ENCODE assay signal across 1 cellular context in the genomic region with DNA sequence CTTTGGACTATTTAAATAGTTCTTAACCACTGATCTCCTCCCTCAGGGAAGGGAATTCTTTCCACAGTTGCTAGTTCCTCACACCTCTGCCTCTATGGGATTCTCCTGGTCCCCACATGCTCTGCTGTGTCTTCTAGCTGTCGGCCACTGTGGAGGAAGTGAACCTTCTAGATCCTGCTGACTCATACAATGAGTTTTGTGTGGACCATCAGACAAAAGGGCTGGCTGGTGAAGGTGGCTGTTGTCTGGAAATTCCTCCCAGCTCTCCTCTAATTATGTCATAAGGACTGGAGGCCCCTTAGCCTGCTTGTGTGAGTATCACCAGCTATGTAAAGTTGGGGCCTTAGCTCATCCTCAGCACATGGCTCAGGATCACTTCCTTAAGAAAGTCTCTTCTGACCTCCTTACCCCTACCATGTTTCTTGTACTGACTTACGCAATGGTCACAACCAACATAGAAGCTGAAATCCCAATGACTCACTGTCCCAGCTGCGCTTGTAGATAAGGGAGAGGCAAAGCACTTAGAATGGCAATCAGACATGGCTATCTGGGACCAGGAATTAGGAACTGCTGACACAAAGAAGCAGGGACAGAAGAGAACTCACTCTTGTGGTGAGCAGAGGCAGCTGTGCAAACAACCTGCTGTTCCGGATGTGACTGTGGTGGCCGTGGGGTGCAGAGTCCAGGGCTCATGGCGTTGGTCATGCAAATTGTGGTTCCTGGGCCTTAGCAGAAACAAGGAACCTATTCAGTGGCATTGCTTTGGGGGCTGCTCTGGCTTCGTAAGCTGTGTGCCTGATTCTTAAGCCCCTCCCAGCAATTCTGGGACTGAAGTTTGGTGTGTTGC.
TF ChIP-seq lines count a peak whose summit lies in the region.

No MANE protein-coding gene starts in this region.

TF ChIP-seq in K562, 482 proteins besides CTCF, POLR2A, EP300 and RAD21 (continued from another document and continues in another):
- TF ChIP-seq, protein P1, sequence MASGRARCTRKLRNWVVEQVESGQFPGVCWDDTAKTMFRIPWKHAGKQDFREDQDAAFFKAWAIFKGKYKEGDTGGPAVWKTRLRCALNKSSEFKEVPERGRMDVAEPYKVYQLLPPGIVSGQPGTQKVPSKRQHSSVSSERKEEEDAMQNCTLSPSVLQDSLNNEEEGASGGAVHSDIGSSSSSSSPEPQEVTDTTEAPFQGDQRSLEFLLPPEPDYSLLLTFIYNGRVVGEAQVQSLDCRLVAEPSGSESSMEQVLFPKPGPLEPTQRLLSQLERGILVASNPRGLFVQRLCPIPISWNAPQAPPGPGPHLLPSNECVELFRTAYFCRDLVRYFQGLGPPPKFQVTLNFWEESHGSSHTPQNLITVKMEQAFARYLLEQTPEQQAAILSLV (tag; IDR thresholded peaks at IDR 0.05), result peak; percentile 96
- TF ChIP-seq ZNF436 (CRISPR knock-in tag; IDR thresholded peaks at IDR 0.05) (no peak), ZBTB1 (CRISPR knock-in tag; IDR thresholded peaks at IDR 0.05; ENCODE audit: borderline replicate concordance, low read depth) (peak; percentile 37; the same call in 1 of the 2 replicates), ILK (tag; IDR thresholded peaks at IDR 0.05; ENCODE audit: borderline replicate concordance, low read depth) (no peak), MAFK (IDR thresholded peaks at IDR 0.05; ENCODE audit: low read length) (peak; percentile 87), ZNF79 (CRISPR knock-in tag; IDR thresholded peaks at IDR 0.05; ENCODE audit: low read depth) (no peak), U2AF2 (optimal IDR thresholded peaks at IDR 0.05; ENCODE audit: low read depth, low read length) (no peak), SMC3 (conservative IDR thresholded peaks at IDR 0.05; ENCODE audit: insufficient read depth, low read depth, low read length) (0 out of 2 replicates have a peak, but pooled peaks have one; percentile 10), KDM1A (IDR thresholded peaks at IDR 0.05) (peak; percentile 99 to 100), ZNF77 (CRISPR knock-in tag; IDR thresholded peaks at IDR 0.05) (no peak), SNRNP70 (optimal IDR thresholded peaks at IDR 0.05; ENCODE audit: low read depth, low read length) (no peak), CXXC5 (CRISPR knock-in tag; IDR thresholded peaks at IDR 0.05) (peak; percentile 91), BACH1 (tag; IDR thresholded peaks at IDR 0.05) (peak; percentile 96), PTBP1 (IDR thresholded peaks at IDR 0.05; ENCODE audit: low read depth, low read length) (0 out of 2 replicates have a peak, but pooled peaks have one; percentile 56), RUNX1 (IDR thresholded peaks at IDR 0.05; ENCODE audit: low read depth) (peak; percentile 98), KAT2B (IDR thresholded peaks at IDR 0.05; ENCODE audit: low read depth, low read length) (peak; percentile 34), SMARCA4 (IDR thresholded peaks at IDR 0.05) (peak; percentile 100), CC2D1A (IDR thresholded peaks at IDR 0.05) (peak; percentile 99), XRCC4 (IDR thresholded peaks at IDR 0.05; ENCODE audit: extremely low read depth, insufficient read depth, insufficient read length) (no peak), CBX1 (IDR thresholded peaks at IDR 0.05; ENCODE audit: low read depth) (0 out of 2 replicates have a peak, but pooled peaks have one; percentile 71), KDM5B (IDR thresholded peaks at IDR 0.05; ENCODE audit: insufficient replicate concordance, low read depth, low read length) (peak; percentile 56), FOXP1 (CRISPR knock-in tag; IDR thresholded peaks at IDR 0.05) (peak; percentile 95), ZNF347 (CRISPR knock-in tag; IDR thresholded peaks at IDR 0.05; ENCODE audit: low read depth) (no peak), GATAD2B (IDR thresholded peaks at IDR 0.05; ENCODE audit: borderline replicate concordance) (peak; percentile 93), NR3C1 (CRISPR knock-in tag; IDR thresholded peaks at IDR 0.05) (no peak), ADNP (tag; IDR thresholded peaks at IDR 0.05) (peak; percentile 82), MTA3 (IDR thresholded peaks at IDR 0.05; ENCODE audit: borderline replicate concordance) (peak; percentile 97), WHSC1 (IDR thresholded peaks at IDR 0.05; ENCODE audit: low read length) (no peak), PRMT5 (CRISPR knock-in tag; IDR thresholded peaks at IDR 0.05) (no peak), ZNF282 (CRISPR knock-in tag; IDR thresholded peaks at IDR 0.05) (no peak), EHMT2 (IDR thresholded peaks at IDR 0.05) (peak; percentile 95), ZNF197 (CRISPR knock-in tag; IDR thresholded peaks at IDR 0.05; ENCODE audit: low read depth) (no peak; the same call in none of the 2 replicates), CHD4 (IDR thresholded peaks at IDR 0.05; ENCODE audit: insufficient read depth, insufficient replicate concordance, low read depth, low read length, poor library complexity, severe bottlenecking) (no peak), CEBPB (tag; IDR thresholded peaks at IDR 0.05) (peak; percentile 100)
- TF ChIP-seq, protein P2, sequence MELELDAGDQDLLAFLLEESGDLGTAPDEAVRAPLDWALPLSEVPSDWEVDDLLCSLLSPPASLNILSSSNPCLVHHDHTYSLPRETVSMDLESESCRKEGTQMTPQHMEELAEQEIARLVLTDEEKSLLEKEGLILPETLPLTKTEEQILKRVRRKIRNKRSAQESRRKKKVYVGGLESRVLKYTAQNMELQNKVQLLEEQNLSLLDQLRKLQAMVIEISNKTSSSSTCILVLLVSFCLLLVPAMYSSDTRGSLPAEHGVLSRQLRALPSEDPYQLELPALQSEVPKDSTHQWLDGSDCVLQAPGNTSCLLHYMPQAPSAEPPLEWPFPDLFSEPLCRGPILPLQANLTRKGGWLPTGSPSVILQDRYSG (tag; conservative IDR thresholded peaks at IDR 0.05; ENCODE audit: low read depth), result peak; percentile 89
- TF ChIP-seq, protein P3, sequence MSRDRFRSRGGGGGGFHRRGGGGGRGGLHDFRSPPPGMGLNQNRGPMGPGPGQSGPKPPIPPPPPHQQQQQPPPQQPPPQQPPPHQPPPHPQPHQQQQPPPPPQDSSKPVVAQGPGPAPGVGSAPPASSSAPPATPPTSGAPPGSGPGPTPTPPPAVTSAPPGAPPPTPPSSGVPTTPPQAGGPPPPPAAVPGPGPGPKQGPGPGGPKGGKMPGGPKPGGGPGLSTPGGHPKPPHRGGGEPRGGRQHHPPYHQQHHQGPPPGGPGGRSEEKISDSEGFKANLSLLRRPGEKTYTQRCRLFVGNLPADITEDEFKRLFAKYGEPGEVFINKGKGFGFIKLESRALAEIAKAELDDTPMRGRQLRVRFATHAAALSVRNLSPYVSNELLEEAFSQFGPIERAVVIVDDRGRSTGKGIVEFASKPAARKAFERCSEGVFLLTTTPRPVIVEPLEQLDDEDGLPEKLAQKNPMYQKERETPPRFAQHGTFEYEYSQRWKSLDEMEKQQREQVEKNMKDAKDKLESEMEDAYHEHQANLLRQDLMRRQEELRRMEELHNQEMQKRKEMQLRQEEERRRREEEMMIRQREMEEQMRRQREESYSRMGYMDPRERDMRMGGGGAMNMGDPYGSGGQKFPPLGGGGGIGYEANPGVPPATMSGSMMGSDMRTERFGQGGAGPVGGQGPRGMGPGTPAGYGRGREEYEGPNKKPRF (IDR thresholded peaks at IDR 0.05; ENCODE audit: low read depth, low read length), result no peak
- TF ChIP-seq, protein P4, sequence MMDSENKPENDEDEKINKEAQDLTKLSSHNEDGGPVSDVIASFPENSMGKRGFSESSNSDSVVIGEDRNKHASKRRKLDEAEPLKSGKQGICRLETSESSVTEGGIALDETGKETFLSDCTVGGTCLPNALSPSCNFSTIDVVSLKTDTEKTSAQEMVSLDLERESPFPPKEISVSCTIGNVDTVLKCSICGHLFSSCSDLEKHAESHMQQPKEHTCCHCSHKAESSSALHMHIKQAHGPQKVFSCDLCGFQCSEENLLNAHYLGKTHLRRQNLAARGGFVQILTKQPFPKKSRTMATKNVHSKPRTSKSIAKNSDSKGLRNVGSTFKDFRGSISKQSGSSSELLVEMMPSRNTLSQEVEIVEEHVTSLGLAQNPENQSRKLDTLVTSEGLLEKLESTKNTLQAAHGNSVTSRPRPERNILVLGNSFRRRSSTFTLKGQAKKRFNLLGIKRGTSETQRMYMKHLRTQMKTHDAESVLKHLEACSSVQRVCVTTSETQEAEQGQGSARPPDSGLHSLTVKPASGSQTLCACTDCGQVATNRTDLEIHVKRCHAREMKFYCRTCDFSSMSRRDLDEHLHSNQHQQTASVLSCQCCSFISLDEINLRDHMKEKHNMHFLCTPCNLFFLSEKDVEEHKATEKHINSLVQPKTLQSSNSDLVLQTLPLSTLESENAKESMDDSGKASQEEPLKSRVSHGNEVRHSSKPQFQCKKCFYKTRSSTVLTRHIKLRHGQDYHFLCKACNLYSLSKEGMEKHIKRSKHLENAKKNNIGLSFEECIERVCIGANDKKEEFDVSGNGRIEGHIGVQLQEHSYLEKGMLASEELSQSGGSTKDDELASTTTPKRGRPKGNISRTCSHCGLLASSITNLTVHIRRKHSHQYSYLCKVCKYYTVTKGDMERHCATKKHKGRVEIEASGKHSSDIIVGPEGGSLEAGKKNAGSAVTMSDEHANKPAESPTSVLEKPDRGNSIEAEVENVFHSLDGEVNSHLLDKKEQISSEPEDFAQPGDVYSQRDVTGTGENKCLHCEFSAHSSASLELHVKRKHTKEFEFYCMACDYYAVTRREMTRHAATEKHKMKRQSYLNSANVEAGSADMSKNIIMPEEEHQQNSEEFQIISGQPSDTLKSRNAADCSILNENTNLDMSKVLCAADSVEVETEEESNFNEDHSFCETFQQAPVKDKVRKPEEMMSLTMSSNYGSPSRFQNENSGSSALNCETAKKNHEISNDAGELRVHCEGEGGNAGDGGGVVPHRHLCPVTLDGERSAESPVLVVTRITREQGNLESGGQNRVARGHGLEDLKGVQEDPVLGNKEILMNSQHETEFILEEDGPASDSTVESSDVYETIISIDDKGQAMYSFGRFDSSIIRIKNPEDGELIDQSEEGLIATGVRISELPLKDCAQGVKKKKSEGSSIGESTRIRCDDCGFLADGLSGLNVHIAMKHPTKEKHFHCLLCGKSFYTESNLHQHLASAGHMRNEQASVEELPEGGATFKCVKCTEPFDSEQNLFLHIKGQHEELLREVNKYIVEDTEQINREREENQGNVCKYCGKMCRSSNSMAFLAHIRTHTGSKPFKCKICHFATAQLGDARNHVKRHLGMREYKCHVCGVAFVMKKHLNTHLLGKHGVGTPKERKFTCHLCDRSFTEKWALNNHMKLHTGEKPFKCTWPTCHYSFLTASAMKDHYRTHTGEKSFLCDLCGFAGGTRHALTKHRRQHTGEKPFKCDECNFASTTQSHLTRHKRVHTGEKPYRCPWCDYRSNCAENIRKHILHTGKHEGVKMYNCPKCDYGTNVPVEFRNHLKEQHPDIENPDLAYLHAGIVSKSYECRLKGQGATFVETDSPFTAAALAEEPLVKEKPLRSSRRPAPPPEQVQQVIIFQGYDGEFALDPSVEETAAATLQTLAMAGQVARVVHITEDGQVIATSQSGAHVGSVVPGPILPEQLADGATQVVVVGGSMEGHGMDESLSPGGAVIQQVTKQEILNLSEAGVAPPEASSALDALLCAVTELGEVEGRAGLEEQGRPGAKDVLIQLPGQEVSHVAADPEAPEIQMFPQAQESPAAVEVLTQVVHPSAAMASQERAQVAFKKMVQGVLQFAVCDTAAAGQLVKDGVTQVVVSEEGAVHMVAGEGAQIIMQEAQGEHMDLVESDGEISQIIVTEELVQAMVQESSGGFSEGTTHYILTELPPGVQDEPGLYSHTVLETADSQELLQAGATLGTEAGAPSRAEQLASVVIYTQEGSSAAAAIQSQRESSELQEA (IDR thresholded peaks at IDR 0.05; ENCODE audit: low read depth), result no peak
- TF ChIP-seq, protein P5, sequence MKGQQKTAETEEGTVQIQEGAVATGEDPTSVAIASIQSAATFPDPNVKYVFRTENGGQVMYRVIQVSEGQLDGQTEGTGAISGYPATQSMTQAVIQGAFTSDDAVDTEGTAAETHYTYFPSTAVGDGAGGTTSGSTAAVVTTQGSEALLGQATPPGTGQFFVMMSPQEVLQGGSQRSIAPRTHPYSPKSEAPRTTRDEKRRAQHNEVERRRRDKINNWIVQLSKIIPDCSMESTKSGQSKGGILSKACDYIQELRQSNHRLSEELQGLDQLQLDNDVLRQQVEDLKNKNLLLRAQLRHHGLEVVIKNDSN (CRISPR knock-in tag; IDR thresholded peaks at IDR 0.05), result no peak; the same call in 1 of the 2 replicates
- TF ChIP-seq, protein P6, sequence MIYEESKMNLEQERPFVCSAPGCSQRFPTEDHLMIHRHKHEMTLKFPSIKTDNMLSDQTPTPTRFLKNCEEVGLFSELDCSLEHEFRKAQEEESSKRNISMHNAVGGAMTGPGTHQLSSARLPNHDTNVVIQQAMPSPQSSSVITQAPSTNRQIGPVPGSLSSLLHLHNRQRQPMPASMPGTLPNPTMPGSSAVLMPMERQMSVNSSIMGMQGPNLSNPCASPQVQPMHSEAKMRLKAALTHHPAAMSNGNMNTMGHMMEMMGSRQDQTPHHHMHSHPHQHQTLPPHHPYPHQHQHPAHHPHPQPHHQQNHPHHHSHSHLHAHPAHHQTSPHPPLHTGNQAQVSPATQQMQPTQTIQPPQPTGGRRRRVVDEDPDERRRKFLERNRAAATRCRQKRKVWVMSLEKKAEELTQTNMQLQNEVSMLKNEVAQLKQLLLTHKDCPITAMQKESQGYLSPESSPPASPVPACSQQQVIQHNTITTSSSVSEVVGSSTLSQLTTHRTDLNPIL (CRISPR knock-in tag; IDR thresholded peaks at IDR 0.05), result no peak
